Comparison of ENCODE assay signal across 1 cellular context in the genomic region with DNA sequence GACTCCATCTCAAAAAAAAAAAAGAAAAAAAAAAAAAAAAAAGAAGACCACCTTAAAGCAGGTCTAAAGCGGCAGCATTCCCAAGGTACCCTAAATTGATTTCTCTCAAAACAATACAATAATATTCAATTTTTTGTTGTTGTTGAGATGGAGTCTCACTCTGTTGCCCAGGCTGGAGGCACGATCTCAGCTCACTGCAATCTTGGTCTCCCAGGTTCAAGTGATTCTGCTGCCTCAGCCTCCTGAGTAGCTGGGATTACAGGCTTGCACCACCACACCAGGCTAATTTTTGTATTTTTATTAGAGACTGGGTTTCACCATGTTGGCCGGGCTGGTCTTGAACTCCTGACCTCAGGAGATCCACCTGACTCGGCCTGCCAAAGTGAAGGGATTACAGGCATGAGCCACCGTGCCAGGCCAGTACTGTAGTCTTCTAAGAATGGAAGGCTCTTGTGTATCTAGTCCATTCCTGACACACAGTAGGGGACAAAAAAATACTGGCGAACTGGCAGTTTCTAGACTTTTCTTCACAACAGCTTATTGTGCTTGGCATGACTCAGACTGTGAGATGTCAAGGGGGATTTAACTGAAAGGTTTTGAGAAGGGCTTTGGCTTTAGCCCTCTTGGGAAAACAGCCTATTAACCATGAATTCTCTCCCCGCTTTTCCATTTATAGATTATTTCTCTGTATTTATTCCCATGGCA.
TF ChIP-seq lines count a peak whose summit lies in the region.

No MANE protein-coding gene starts in this region.

TF ChIP-seq in GM12878, 131 proteins besides CTCF, POLR2A, EP300 and RAD21 (continued from another document and continues in another):
- TF ChIP-seq, protein P1, sequence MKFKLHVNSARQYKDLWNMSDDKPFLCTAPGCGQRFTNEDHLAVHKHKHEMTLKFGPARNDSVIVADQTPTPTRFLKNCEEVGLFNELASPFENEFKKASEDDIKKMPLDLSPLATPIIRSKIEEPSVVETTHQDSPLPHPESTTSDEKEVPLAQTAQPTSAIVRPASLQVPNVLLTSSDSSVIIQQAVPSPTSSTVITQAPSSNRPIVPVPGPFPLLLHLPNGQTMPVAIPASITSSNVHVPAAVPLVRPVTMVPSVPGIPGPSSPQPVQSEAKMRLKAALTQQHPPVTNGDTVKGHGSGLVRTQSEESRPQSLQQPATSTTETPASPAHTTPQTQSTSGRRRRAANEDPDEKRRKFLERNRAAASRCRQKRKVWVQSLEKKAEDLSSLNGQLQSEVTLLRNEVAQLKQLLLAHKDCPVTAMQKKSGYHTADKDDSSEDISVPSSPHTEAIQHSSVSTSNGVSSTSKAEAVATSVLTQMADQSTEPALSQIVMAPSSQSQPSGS (IDR thresholded peaks at IDR 0.05; ENCODE audit: low read length) = peak; percentile 38; the same call in 1 of the 2 replicates
- TF ChIP-seq, protein P2, sequence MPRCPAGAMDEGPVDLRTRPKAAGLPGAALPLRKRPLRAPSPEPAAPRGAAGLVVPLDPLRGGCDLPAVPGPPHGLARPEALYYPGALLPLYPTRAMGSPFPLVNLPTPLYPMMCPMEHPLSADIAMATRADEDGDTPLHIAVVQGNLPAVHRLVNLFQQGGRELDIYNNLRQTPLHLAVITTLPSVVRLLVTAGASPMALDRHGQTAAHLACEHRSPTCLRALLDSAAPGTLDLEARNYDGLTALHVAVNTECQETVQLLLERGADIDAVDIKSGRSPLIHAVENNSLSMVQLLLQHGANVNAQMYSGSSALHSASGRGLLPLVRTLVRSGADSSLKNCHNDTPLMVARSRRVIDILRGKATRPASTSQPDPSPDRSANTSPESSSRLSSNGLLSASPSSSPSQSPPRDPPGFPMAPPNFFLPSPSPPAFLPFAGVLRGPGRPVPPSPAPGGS (IDR thresholded peaks at IDR 0.05; ENCODE audit: borderline replicate concordance, insufficient read depth, low read depth, low read length, poor library complexity, severe bottlenecking) = no peak
- TF ChIP-seq, protein P3, sequence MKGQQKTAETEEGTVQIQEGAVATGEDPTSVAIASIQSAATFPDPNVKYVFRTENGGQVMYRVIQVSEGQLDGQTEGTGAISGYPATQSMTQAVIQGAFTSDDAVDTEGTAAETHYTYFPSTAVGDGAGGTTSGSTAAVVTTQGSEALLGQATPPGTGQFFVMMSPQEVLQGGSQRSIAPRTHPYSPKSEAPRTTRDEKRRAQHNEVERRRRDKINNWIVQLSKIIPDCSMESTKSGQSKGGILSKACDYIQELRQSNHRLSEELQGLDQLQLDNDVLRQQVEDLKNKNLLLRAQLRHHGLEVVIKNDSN (IDR thresholded peaks at IDR 0.05; ENCODE audit: borderline replicate concordance, extremely low read length, insufficient read depth, low read depth, low read length) = no peak
- TF ChIP-seq CHD2 (IDR thresholded peaks at IDR 0.05; ENCODE audit: borderline replicate concordance, low read depth, low read length) (no peak), KLF5 (IDR thresholded peaks at IDR 0.05; ENCODE audit: partially characterized antibody) (no peak), STAT1 (conservative IDR thresholded peaks at IDR 0.05) (no peak), EZH2 (IDR thresholded peaks at IDR 0.05; ENCODE audit: borderline replicate concordance, control insufficient read depth, low read depth, low read length) (no peak), MYC (IDR thresholded peaks at IDR 0.05; ENCODE audit: insufficient read depth, insufficient read length, insufficient replicate concordance, low read length, severe bottlenecking) (no peak), SMAD1 (IDR thresholded peaks at IDR 0.05; ENCODE audit: low read depth, partially characterized antibody) (no peak), MEF2A (IDR thresholded peaks at IDR 0.05; ENCODE audit: insufficient read depth, low read depth, low read length) (0 out of 2 replicates have a peak, but pooled peaks have one; percentile 43), MYB (IDR thresholded peaks at IDR 0.05; ENCODE audit: borderline replicate concordance, low read depth, low read length) (no peak), POLR2AphosphoS2 (IDR thresholded peaks at IDR 0.05; ENCODE audit: low read depth, low read length) (no peak), SRF (IDR thresholded peaks at IDR 0.05; ENCODE audit: low read depth in 2 of 2, low read length in 2 of 2) (no peak), ZSCAN29 (IDR thresholded peaks at IDR 0.05) (no peak), CREM (IDR thresholded peaks at IDR 0.05; ENCODE audit: low read depth) (no peak), NFYA (IDR thresholded peaks at IDR 0.05; ENCODE audit: borderline replicate concordance, low read depth, low read length) (no peak), HDAC6 (IDR thresholded peaks at IDR 0.05; ENCODE audit: unreplicated experiment) (no peak), RFX5 (IDR thresholded peaks at IDR 0.05; ENCODE audit: low read depth, low read length) (no peak), BMI1 (IDR thresholded peaks at IDR 0.05; ENCODE audit: borderline replicate concordance) (no peak), NFXL1 (IDR thresholded peaks at IDR 0.05; ENCODE audit: borderline replicate concordance) (no peak), ZNF274 (IDR thresholded peaks at IDR 0.05; ENCODE audit: insufficient read depth, insufficient read length) (no peak), PAX8 (IDR thresholded peaks at IDR 0.05) (no peak), SREBF1 (IDR thresholded peaks at IDR 0.05; ENCODE audit: low read length) (no peak), LARP7 (IDR thresholded peaks at IDR 0.05) (no peak)
- TF ChIP-seq, protein P4, sequence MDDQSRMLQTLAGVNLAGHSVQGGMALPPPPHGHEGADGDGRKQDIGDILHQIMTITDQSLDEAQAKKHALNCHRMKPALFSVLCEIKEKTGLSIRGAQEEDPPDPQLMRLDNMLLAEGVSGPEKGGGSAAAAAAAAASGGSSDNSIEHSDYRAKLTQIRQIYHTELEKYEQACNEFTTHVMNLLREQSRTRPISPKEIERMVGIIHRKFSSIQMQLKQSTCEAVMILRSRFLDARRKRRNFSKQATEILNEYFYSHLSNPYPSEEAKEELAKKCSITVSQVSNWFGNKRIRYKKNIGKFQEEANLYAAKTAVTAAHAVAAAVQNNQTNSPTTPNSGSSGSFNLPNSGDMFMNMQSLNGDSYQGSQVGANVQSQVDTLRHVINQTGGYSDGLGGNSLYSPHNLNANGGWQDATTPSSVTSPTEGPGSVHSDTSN (IDR thresholded peaks at IDR 0.05; ENCODE audit: insufficient replicate concordance, low read depth, low read length) = no peak
- TF ChIP-seq, protein P5, sequence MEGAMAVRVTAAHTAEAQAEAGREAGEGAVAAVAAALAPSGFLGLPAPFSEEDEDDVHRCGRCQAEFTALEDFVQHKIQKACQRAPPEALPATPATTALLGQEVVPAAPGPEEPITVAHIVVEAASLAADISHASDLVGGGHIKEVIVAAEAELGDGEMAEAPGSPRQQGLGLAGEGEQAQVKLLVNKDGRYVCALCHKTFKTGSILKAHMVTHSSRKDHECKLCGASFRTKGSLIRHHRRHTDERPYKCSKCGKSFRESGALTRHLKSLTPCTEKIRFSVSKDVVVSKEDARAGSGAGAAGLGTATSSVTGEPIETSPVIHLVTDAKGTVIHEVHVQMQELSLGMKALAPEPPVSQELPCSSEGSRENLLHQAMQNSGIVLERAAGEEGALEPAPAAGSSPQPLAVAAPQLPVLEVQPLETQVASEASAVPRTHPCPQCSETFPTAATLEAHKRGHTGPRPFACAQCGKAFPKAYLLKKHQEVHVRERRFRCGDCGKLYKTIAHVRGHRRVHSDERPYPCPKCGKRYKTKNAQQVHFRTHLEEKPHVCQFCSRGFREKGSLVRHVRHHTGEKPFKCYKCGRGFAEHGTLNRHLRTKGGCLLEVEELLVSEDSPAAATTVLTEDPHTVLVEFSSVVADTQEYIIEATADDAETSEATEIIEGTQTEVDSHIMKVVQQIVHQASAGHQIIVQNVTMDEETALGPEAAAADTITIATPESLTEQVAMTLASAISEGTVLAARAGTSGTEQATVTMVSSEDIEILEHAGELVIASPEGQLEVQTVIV (IDR thresholded peaks at IDR 0.05; ENCODE audit: borderline replicate concordance, partially characterized antibody) = no peak
- TF ChIP-seq, protein P6, sequence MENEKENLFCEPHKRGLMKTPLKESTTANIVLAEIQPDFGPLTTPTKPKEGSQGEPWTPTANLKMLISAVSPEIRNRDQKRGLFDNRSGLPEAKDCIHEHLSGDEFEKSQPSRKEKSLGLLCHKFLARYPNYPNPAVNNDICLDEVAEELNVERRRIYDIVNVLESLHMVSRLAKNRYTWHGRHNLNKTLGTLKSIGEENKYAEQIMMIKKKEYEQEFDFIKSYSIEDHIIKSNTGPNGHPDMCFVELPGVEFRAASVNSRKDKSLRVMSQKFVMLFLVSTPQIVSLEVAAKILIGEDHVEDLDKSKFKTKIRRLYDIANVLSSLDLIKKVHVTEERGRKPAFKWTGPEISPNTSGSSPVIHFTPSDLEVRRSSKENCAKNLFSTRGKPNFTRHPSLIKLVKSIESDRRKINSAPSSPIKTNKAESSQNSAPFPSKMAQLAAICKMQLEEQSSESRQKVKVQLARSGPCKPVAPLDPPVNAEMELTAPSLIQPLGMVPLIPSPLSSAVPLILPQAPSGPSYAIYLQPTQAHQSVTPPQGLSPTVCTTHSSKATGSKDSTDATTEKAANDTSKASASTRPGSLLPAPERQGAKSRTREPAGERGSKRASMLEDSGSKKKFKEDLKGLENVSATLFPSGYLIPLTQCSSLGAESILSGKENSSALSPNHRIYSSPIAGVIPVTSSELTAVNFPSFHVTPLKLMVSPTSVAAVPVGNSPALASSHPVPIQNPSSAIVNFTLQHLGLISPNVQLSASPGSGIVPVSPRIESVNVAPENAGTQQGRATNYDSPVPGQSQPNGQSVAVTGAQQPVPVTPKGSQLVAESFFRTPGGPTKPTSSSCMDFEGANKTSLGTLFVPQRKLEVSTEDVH (IDR thresholded peaks at IDR 0.05; ENCODE audit: low read depth, partially characterized antibody) = no peak
- TF ChIP-seq, protein P7, sequence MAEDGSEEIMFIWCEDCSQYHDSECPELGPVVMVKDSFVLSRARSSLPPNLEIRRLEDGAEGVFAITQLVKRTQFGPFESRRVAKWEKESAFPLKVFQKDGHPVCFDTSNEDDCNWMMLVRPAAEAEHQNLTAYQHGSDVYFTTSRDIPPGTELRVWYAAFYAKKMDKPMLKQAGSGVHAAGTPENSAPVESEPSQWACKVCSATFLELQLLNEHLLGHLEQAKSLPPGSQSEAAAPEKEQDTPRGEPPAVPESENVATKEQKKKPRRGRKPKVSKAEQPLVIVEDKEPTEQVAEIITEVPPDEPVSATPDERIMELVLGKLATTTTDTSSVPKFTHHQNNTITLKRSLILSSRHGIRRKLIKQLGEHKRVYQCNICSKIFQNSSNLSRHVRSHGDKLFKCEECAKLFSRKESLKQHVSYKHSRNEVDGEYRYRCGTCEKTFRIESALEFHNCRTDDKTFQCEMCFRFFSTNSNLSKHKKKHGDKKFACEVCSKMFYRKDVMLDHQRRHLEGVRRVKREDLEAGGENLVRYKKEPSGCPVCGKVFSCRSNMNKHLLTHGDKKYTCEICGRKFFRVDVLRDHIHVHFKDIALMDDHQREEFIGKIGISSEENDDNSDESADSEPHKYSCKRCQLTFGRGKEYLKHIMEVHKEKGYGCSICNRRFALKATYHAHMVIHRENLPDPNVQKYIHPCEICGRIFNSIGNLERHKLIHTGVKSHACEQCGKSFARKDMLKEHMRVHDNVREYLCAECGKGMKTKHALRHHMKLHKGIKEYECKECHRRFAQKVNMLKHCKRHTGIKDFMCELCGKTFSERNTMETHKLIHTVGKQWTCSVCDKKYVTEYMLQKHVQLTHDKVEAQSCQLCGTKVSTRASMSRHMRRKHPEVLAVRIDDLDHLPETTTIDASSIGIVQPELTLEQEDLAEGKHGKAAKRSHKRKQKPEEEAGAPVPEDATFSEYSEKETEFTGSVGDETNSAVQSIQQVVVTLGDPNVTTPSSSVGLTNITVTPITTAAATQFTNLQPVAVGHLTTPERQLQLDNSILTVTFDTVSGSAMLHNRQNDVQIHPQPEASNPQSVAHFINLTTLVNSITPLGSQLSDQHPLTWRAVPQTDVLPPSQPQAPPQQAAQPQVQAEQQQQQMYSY (CRISPR knock-in tag; IDR thresholded peaks at IDR 0.05) = no peak
- TF ChIP-seq, protein P8, sequence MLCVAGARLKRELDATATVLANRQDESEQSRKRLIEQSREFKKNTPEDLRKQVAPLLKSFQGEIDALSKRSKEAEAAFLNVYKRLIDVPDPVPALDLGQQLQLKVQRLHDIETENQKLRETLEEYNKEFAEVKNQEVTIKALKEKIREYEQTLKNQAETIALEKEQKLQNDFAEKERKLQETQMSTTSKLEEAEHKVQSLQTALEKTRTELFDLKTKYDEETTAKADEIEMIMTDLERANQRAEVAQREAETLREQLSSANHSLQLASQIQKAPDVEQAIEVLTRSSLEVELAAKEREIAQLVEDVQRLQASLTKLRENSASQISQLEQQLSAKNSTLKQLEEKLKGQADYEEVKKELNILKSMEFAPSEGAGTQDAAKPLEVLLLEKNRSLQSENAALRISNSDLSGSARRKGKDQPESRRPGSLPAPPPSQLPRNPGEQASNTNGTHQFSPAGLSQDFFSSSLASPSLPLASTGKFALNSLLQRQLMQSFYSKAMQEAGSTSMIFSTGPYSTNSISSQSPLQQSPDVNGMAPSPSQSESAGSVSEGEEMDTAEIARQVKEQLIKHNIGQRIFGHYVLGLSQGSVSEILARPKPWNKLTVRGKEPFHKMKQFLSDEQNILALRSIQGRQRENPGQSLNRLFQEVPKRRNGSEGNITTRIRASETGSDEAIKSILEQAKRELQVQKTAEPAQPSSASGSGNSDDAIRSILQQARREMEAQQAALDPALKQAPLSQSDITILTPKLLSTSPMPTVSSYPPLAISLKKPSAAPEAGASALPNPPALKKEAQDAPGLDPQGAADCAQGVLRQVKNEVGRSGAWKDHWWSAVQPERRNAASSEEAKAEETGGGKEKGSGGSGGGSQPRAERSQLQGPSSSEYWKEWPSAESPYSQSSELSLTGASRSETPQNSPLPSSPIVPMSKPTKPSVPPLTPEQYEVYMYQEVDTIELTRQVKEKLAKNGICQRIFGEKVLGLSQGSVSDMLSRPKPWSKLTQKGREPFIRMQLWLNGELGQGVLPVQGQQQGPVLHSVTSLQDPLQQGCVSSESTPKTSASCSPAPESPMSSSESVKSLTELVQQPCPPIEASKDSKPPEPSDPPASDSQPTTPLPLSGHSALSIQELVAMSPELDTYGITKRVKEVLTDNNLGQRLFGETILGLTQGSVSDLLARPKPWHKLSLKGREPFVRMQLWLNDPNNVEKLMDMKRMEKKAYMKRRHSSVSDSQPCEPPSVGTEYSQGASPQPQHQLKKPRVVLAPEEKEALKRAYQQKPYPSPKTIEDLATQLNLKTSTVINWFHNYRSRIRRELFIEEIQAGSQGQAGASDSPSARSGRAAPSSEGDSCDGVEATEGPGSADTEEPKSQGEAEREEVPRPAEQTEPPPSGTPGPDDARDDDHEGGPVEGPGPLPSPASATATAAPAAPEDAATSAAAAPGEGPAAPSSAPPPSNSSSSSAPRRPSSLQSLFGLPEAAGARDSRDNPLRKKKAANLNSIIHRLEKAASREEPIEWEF (IDR thresholded peaks at IDR 0.05; ENCODE audit: insufficient replicate concordance, low read depth, low read length) = no peak
- TF ChIP-seq, protein P9, sequence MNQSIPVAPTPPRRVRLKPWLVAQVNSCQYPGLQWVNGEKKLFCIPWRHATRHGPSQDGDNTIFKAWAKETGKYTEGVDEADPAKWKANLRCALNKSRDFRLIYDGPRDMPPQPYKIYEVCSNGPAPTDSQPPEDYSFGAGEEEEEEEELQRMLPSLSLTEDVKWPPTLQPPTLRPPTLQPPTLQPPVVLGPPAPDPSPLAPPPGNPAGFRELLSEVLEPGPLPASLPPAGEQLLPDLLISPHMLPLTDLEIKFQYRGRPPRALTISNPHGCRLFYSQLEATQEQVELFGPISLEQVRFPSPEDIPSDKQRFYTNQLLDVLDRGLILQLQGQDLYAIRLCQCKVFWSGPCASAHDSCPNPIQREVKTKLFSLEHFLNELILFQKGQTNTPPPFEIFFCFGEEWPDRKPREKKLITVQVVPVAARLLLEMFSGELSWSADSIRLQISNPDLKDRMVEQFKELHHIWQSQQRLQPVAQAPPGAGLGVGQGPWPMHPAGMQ (IDR thresholded peaks at IDR 0.05; ENCODE audit: borderline replicate concordance) = no peak
